In the genomic region with DNA sequence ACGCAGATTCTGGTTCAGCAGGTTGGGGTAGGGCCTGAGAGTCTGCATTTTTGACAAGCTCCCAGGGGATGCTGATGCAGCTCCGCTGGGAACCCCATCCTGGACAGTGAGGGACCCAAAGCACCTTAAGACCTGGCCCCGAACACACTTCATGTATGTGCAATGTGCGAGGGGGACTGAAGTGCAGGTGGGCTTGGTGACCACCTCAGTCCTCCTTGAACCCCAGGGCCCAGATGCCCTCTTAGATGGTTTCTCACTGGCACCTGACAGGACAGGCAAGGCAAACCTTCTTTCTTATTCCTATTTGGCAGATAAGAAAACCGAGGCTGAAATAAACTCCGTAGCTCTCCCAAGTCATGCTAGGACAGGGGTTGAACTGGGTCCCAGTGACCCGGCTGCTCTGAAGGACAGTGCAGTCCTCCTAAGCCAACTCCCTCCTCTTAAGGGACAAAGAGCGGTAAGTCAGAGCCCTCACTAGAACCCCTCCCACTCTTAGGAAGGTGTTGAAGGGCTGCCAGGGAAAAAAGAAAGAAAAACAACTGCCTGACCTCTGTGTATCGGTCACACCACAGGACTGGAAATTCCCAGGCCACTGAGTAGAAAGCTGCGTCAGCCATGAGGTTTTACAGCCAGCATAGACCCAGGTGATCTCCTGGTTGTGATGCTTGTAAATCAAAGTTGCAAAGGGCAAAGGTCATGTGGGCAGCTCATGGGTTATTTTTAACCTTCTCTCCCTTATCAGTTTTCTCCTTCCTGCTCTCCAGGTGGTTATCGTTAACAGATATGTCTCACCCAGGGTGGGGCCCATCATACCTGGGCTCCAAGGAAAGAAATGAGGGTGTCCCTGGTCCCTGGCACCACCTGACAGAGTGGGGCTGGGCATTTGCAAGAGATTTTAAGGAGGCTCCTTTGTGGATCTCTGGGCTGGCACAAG, we compare ENCODE assay signal across 8 cellular contexts.
A peak's percentile ranks its signal among the peaks of the same experiment; 100 is the strongest.
DNase-seq lines count a peak whose midpoint lies in the region; ATAC-seq and TF ChIP-seq lines count a peak whose summit lies in the region.

No MANE protein-coding gene starts in this region.

- ATAC-seq in GM18909 (IDR thresholded peaks at IDR 0.05; ENCODE audit: poor library complexity, unreplicated experiment) (peak; percentile 90), HG03097 (IDR thresholded peaks at IDR 0.05; ENCODE audit: low FRiP score, unreplicated experiment) (peak; percentile 84)

- H3K79me2 ChIP-seq in ACC112 (ENCODE audit: control insufficient read depth, insufficient read depth, low read length, unreplicated experiment): no peaks in the 10 kb centered on the region
- no peaks in the 10 kb centered on the region for H3K79me2 ChIP-seq in hepatocyte

- POLR2A ChIA-PET in activated CD4-positive, alpha-beta memory T cell treated with anti-CD3 and anti-CD28 coated beads for 36 hours (lab: Charles Lee): interaction anchor here (0.9 to 1.4 kb wide), 6 partner anchors 30 to 109 kb away, joined by 3 to 4 read pairs (median 3); no protein-coding TSS in a partner anchor

- in situ Hi-C loops in G401 (cut with HindIII; ENCODE audit: low sequenced_read_pairs): no loop called here

- 64% methylated on average over 11 of the region's 11 CpGs for WGBS in hepatocyte (ENCODE audit: low lambda C conversion rate, missing lambda C conversion rate)
- 44 to 52% methylated on average over 10 to 11 of the region's 11 CpGs for WGBS in thyroid gland, 2 donors

- H3K36me3 Mint-ChIP-seq in activated CD4-positive, alpha-beta memory T cell treated with anti-CD3 and anti-CD28 coated beads for 36 hours: no peaks in the 10 kb centered on the region

- no peaks in the 10 kb centered on the region for H4K20me1 ChIP-seq in hepatocyte (ENCODE audit: insufficient read depth, poor library complexity, severe bottlenecking)

- H3K4me3 Mint-ChIP-seq in activated CD4-positive, alpha-beta memory T cell treated with anti-CD3 and anti-CD28 coated beads for 36 hours: no peak overlapping the region

- DNase-seq in activated CD4-positive, alpha-beta memory T cell treated with anti-CD3 and anti-CD28 coated beads for 36 hours: peak; percentile 86
- DNase-seq in hepatocyte (ENCODE audit: low spot score) (peak; percentile 90), thyroid gland (peak; percentile 61 to 63), iPS-NIHi7 (ENCODE audit: extremely low spot score) (no peak), G401 (ENCODE audit: low spot score) (no peak)

- no peaks in the 10 kb centered on the region for H3K27me3 Mint-ChIP-seq in activated CD4-positive, alpha-beta memory T cell treated with anti-CD3 and anti-CD28 coated beads for 36 hours

- peaks cover 60% of the 10 kb centered on the region for H3K4me1 ChIP-seq in ACC112 (ENCODE audit: control insufficient read depth, insufficient read depth, low read length, unreplicated experiment)
- H3K4me1 ChIP-seq in hepatocyte (ENCODE audit: insufficient read depth): peaks cover 26% of the 10 kb centered on the region
- H3K4me1 ChIP-seq in thyroid gland: peaks cover 0 to 27% of the 10 kb centered on the region in 2 donors

- peak overlapping the region; percentile 79 for H3K27ac Mint-ChIP-seq in activated CD4-positive, alpha-beta memory T cell treated with anti-CD3 and anti-CD28 coated beads for 36 hours

- H3K27me3 ChIP-seq in ACC112 (ENCODE audit: insufficient read depth, low read length): no peaks in the 10 kb centered on the region
- H3K27me3 ChIP-seq in hepatocyte: no peaks in the 10 kb centered on the region
- no peaks in the 10 kb centered on the region for H3K27me3 ChIP-seq in thyroid gland

- H3K27ac ChIP-seq in ACC112 (ENCODE audit: low read depth, low read length) (peak overlapping the region; percentile 100), hepatocyte (peak overlapping the region; percentile 90), thyroid gland (peak overlapping the region in 2 of 3 donors; percentile 64 to 67)

- H2AFZ ChIP-seq in ACC112 (ENCODE audit: low read length, unreplicated experiment) (no peak overlapping the region), hepatocyte (no peak overlapping the region)

- H3K36me3 ChIP-seq in ACC112 (ENCODE audit: insufficient read depth, low read length) (no peaks in the 10 kb centered on the region), hepatocyte (replicated peaks; ENCODE audit: insufficient read depth, low read depth) (no peaks in the 10 kb centered on the region), thyroid gland (no peaks in the 10 kb centered on the region)

- H3K4me3 ChIP-seq in ACC112 (ENCODE audit: low read depth, low read length): no peak overlapping the region; the same call in 1 of the 2 replicates
- H3K4me3 ChIP-seq in hepatocyte: no peak overlapping the region
- no peak overlapping the region for H3K4me3 ChIP-seq in thyroid gland (replicated peaks in 1 of 3)

- H3K9me3 ChIP-seq in hepatocyte (ENCODE audit: low read depth) (no peaks in the 10 kb centered on the region), thyroid gland (no peaks in the 10 kb centered on the region)

- peaks cover 48% of the 10 kb centered on the region for H3K4me1 Mint-ChIP-seq in activated CD4-positive, alpha-beta memory T cell treated with anti-CD3 and anti-CD28 coated beads for 36 hours (ENCODE audit: low read depth)

- intact Hi-C loops in activated CD4-positive, alpha-beta memory T cell treated with anti-CD3 and anti-CD28 coated beads for 36 hours (cut with micrococcal nuclease): loop anchor here (1.0 kb wide), 4 partner anchors 19 to 38 kb away; no protein-coding TSS in a partner anchor
- intact Hi-C loops in thyroid gland (cut with DNase I): no loop called here

- peak overlapping the region; percentile 1 for H3K4me2 ChIP-seq in hepatocyte

- no peaks in the 10 kb centered on the region for H3K9me3 Mint-ChIP-seq in activated CD4-positive, alpha-beta memory T cell treated with anti-CD3 and anti-CD28 coated beads for 36 hours

- TF ChIP-seq CTCF in hepatocyte (IDR thresholded peaks at IDR 0.05; ENCODE audit: poor library complexity) (no peak), thyroid gland (IDR thresholded peaks at IDR 0.05) (no peak)

- no peak for TF ChIP-seq POLR2A in thyroid gland (IDR thresholded peaks at IDR 0.05)

- H3K9me2 ChIP-seq in hepatocyte (replicated peaks; ENCODE audit: insufficient read depth): no peaks in the 10 kb centered on the region

- CTCF ChIA-PET in activated CD4-positive, alpha-beta memory T cell treated with anti-CD3 and anti-CD28 coated beads for 36 hours (lab: Charles Lee): interaction anchor here (1.0 kb wide), 2 partner anchors 42 kb away, joined by 3 read pairs; no protein-coding TSS in a partner anchor

Comparison
In these comparisons a context has a peak if more than half of its experiments do, and no peak if none do; other contexts are left out.
1. DNase-seq: peak in activated CD4-positive, alpha-beta memory T cell treated with anti-CD3 and anti-CD28 coated beads for 36 hours (single experiment), hepatocyte (single experiment) and thyroid gland (2 of 2); none in iPS-NIHi7 (single experiment) and G401 (single experiment).
2. Peak in every context shown above with its lines, with median percentiles within 50 percentile points of each other: H3K27ac ChIP-seq.